1 cellular context compared by ENCODE assay signal in the genomic region with DNA sequence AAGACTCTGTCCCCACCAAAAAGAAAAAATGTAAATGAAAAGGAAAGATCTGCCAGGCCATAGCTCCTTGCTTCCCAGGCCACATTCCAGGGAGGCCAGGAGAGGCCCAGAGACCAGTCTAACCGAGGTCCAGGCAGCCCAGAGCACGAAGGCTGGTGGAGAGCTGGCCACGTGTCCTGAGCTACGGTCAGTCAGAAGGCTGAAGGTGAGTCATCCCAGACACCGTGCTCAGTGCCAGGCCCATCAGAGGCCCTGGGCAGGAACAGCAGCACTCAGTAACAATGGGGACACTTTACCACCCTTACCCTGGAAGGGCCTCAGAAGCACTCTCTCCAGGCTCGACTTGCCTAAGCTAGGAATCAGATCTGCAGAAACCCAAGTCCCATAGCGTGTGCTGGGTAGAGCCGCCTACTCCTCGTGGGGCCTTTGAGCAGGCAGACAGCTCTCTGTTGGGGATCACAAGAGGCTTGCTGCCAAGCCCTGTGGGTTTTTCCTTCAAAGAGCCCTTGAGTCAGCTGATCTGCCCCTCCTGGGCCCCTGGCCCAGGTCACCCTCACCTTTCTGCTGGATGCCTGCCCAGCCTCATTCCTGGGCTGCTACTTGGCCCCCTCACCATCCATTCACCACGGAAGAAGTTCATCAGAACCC.
TF ChIP-seq lines count a peak whose summit lies in the region.

No MANE protein-coding gene starts in this region.

TF ChIP-seq in SK-N-SH treated with all-trans-retinoic acid at 6 μM for 48 hours, 23 proteins besides CTCF, POLR2A, EP300 and RAD21 (continued from another document):
- TF ChIP-seq, protein P1, sequence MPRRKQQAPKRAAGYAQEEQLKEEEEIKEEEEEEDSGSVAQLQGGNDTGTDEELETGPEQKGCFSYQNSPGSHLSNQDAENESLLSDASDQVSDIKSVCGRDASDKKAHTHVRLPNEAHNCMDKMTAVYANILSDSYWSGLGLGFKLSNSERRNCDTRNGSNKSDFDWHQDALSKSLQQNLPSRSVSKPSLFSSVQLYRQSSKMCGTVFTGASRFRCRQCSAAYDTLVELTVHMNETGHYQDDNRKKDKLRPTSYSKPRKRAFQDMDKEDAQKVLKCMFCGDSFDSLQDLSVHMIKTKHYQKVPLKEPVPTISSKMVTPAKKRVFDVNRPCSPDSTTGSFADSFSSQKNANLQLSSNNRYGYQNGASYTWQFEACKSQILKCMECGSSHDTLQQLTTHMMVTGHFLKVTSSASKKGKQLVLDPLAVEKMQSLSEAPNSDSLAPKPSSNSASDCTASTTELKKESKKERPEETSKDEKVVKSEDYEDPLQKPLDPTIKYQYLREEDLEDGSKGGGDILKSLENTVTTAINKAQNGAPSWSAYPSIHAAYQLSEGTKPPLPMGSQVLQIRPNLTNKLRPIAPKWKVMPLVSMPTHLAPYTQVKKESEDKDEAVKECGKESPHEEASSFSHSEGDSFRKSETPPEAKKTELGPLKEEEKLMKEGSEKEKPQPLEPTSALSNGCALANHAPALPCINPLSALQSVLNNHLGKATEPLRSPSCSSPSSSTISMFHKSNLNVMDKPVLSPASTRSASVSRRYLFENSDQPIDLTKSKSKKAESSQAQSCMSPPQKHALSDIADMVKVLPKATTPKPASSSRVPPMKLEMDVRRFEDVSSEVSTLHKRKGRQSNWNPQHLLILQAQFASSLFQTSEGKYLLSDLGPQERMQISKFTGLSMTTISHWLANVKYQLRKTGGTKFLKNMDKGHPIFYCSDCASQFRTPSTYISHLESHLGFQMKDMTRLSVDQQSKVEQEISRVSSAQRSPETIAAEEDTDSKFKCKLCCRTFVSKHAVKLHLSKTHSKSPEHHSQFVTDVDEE (CRISPR knock-in tag; IDR thresholded peaks at IDR 0.05) = no peak
- TF ChIP-seq ZC3H10 (CRISPR knock-in tag; IDR thresholded peaks at IDR 0.05) (no peak), GLIS3 (CRISPR knock-in tag; IDR thresholded peaks at IDR 0.05) (no peak)
